In the genomic region with DNA sequence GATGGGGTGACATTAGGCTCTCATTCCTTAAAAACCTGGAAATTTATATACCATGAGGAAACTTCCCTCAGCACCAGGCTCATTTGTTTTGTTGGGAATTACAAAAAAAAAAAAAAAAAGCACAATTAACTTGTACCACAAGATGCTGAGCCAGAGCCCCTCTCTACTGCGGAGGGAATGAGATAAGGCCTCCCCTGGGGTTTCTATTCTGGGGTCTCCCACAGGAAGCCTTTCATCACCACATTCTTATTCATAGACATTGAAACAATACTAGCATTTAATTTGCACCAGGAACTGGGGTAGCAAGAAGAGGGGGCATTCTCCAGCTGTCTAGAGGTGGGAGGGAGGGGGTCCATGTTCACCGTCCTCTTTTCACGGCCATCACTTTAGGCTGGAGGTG, we compare ENCODE assay signal across 14 cellular contexts. TPM values are rescaled to one million over a fixed set of nuclear protein-coding genes. Genes with fewer than 3 reads are reported as not detected.
DNase-seq lines count a peak whose midpoint lies in the region; ATAC-seq and TF ChIP-seq lines count a peak whose summit lies in the region.
"Had no signal": no experiment of that assay in that cellular context is flagged by ENCODE, and none has a peak within 500 bp of the region (broad histone marks: within the 10 kb centered on the region; RNA-seq: fewer than 3 reads in every experiment).

No MANE protein-coding gene starts in this region.

- no peak for TF ChIP-seq CTCF in neural cell (IDR thresholded peaks at IDR 0.05; ENCODE audit: poor library complexity, severe bottlenecking)
- no peak for TF ChIP-seq CTCF in gastrocnemius medialis (IDR thresholded peaks at IDR 0.05 in 4 of 5, conservative IDR thresholded peaks at IDR 0.05 in 1 of 5)

- H3K4me3 Mint-ChIP-seq in activated CD8-positive, alpha-beta memory T cell treated with anti-CD3 and anti-CD28 coated beads, Interleukin-2, amount 10 ng/mL, durations not matched to agents 7 days and 5 days = no peak overlapping the region
- H3K4me3 Mint-ChIP-seq: CD4-positive, alpha-beta T cell; H9 had no signal

- H3K4me1 Mint-ChIP-seq in activated CD8-positive, alpha-beta memory T cell treated with anti-CD3 and anti-CD28 coated beads, Interleukin-2, amount 10 ng/mL, durations not matched to agents 7 days and 5 days = no peaks in the 10 kb centered on the region

- H3K79me2 ChIP-seq in neural cell (replicated peaks; ENCODE audit: insufficient read depth, low read length) = no peaks in the 10 kb centered on the region

- intact Hi-C loops in gastrocnemius medialis (cut with DNase I; ENCODE audit: low total_unique reads) = no loop called here

- peak overlapping the region in 4 of 11 experiments; percentile 43 to 73 (median 56); a peak in 7 of 22 replicates for H3K27ac ChIP-seq in BLaER1 treated with 17β-estradiol and CSF1 and Interleukin-3, amounts not matched to agents 10 nM and 100 nM
- H3K27ac ChIP-seq in angular gyrus (ENCODE audit: low read depth, low read length) (peak overlapping the region; percentile 15), neural cell (ENCODE audit: low read length) (peak overlapping the region; percentile 86), gastrocnemius medialis (no peak overlapping the region)
- H3K27ac ChIP-seq: C4-2B had no signal

- ATAC-seq in activated CD8-positive, alpha-beta memory T cell treated with anti-CD3 and anti-CD28 coated beads, Interleukin-2, amount 10 ng/mL, durations not matched to agents 7 days and 5 days = no peak
- no peak for ATAC-seq in gastrocnemius medialis
- no peak for ATAC-seq in GM19035 (IDR thresholded peaks at IDR 0.05; ENCODE audit: unreplicated experiment)

- no peak for DNase-seq in activated CD8-positive, alpha-beta memory T cell treated with anti-CD3 and anti-CD28 coated beads, Interleukin-2, amount 10 ng/mL, durations not matched to agents 7 days and 5 days
- DNase-seq in gastrocnemius medialis = no peak
- no peak for DNase-seq in DMS153 (lab: John Stamatoyannopoulos, UW)
- DNase-seq: 8988T; Caco-2; CD4-positive, alpha-beta T cell; DMS79; GDM1; H9 had no signal

- no peaks in the 10 kb centered on the region for H3K9me2 ChIP-seq in neural cell (ENCODE audit: insufficient read depth, low read length)

- H3K27ac Mint-ChIP-seq in activated CD8-positive, alpha-beta memory T cell treated with anti-CD3 and anti-CD28 coated beads, Interleukin-2, amount 10 ng/mL, durations not matched to agents 7 days and 5 days = no peak overlapping the region
- H3K27ac Mint-ChIP-seq: CD4-positive, alpha-beta T cell; H9 had no signal

- peak overlapping the region in 3 of 10 experiments; percentile 25 to 38 (median 37); a peak in 5 of 20 replicates for H3K4me3 ChIP-seq in BLaER1 treated with 17β-estradiol and CSF1 and Interleukin-3, amounts not matched to agents 10 nM and 100 nM
- H3K4me3 ChIP-seq in neural cell (ENCODE audit: low read length) (no peak overlapping the region), gastrocnemius medialis (no peak overlapping the region)

- H3K27me3 Mint-ChIP-seq in activated CD8-positive, alpha-beta memory T cell treated with anti-CD3 and anti-CD28 coated beads, Interleukin-2, amount 10 ng/mL, durations not matched to agents 7 days and 5 days = peaks cover 3% of the 10 kb centered on the region
- H3K27me3 Mint-ChIP-seq: CD4-positive, alpha-beta T cell had no signal

- H2AFZ ChIP-seq in neural cell (ENCODE audit: low read depth, low read length) = no peak overlapping the region

- no peaks in the 10 kb centered on the region for H3K36me3 ChIP-seq in BLaER1 treated with 17β-estradiol and CSF1 and Interleukin-3, amounts not matched to agents 10 nM and 100 nM
- H3K36me3 ChIP-seq in neural cell (ENCODE audit: insufficient read depth, low read length) = no peaks in the 10 kb centered on the region
- no peaks in the 10 kb centered on the region for H3K36me3 ChIP-seq in gastrocnemius medialis

- peak overlapping the region in 3 of 11 experiments; percentile 41 to 51 (median 48); a peak in 2 of 22 replicates for H3K9ac ChIP-seq in BLaER1 treated with 17β-estradiol and CSF1 and Interleukin-3, amounts not matched to agents 10 nM and 100 nM
- no peak overlapping the region for H3K9ac ChIP-seq in neural cell (ENCODE audit: low read length)

- in situ Hi-C loops in gastrocnemius medialis (cut with MboI; ENCODE audit: low sequenced_read_pairs in 4 of 4) = no loop called here

- no peaks in the 10 kb centered on the region for H4K20me1 ChIP-seq in BLaER1 treated with 17β-estradiol and CSF1 and Interleukin-3, amounts not matched to agents 10 nM and 100 nM
- H4K20me1 ChIP-seq in neural cell (ENCODE audit: insufficient read depth) = no peaks in the 10 kb centered on the region

- TF ChIP-seq RAD21 in neural cell (conservative IDR thresholded peaks at IDR 0.05) = no peak

- H3F3A ChIP-seq in neural cell (ENCODE audit: insufficient read depth, low read length, poor library complexity, severe bottlenecking) = no peaks in the 10 kb centered on the region

- H3K4me1 ChIP-seq in BLaER1 treated with 17β-estradiol and CSF1 and Interleukin-3, amounts not matched to agents 10 nM and 100 nM = peaks cover 14 to 50% (median 41%) of the 10 kb centered on the region in 10 experiments; a peak in 18 of 20 replicates
- peaks cover 0 to 3% of the 10 kb centered on the region in 2 donors for H3K4me1 ChIP-seq in gastrocnemius medialis
- H3K4me1 ChIP-seq: Caco-2 had no signal

- H3K36me3 Mint-ChIP-seq in activated CD8-positive, alpha-beta memory T cell treated with anti-CD3 and anti-CD28 coated beads, Interleukin-2, amount 10 ng/mL, durations not matched to agents 7 days and 5 days = no peaks in the 10 kb centered on the region

- no peaks in the 10 kb centered on the region; a peak in 1 of 22 replicates for H3K27me3 ChIP-seq in BLaER1 treated with 17β-estradiol and CSF1 and Interleukin-3, amounts not matched to agents 10 nM and 100 nM
- H3K27me3 ChIP-seq in neural cell (ENCODE audit: insufficient read depth, low read depth, low read length) (no peaks in the 10 kb centered on the region), gastrocnemius medialis (no peaks in the 10 kb centered on the region)

- peak overlapping the region; percentile 49 to 94 (median 81); a peak in 21 of 22 replicates for H3K4me2 ChIP-seq in BLaER1 treated with 17β-estradiol and CSF1 and Interleukin-3, amounts not matched to agents 10 nM and 100 nM
- H3K4me2 ChIP-seq in neural cell (ENCODE audit: low read length) = no peak overlapping the region

- H3K9me3 ChIP-seq in BLaER1 treated with 17β-estradiol and CSF1 and Interleukin-3, amounts not matched to agents 10 nM and 100 nM (replicated peaks in 1 of 11) = peaks cover 0 to 6% (median 0%) of the 10 kb centered on the region in 11 experiments; a peak in 2 of 22 replicates
- H3K9me3 ChIP-seq in neural cell (ENCODE audit: low read length) = no peaks in the 10 kb centered on the region
- no peaks in the 10 kb centered on the region for H3K9me3 ChIP-seq in gastrocnemius medialis
- H3K9me3 ChIP-seq: Caco-2 had no signal

- TF ChIP-seq POLR2A in gastrocnemius medialis (IDR thresholded peaks at IDR 0.05) = no peak

- no peak for TF ChIP-seq EP300 in neural cell (conservative IDR thresholded peaks at IDR 0.05; ENCODE audit: poor library complexity, severe bottlenecking)

- CTCF ChIA-PET in activated CD8-positive, alpha-beta memory T cell treated with anti-CD3 and anti-CD28 coated beads, Interleukin-2, amount 10 ng/mL, durations not matched to agents 7 days and 5 days (lab: Charles Lee) = no interaction called here

- no peaks in the 10 kb centered on the region for H3K9me3 Mint-ChIP-seq in activated CD8-positive, alpha-beta memory T cell treated with anti-CD3 and anti-CD28 coated beads, Interleukin-2, amount 10 ng/mL, durations not matched to agents 7 days and 5 days (ENCODE audit: low read depth)
- H3K9me3 Mint-ChIP-seq: CD4-positive, alpha-beta T cell; H9 had no signal

TF ChIP-seq in neural cell, 6 proteins besides CTCF, POLR2A, EP300 and RAD21:
- TF ChIP-seq SMC3 (conservative IDR thresholded peaks at IDR 0.05; ENCODE audit: poor library complexity) = no peak
- no peak for TF ChIP-seq EZH2 (IDR thresholded peaks at IDR 0.05; ENCODE audit: borderline replicate concordance, insufficient read depth, low read length, poor library complexity, severe bottlenecking)
- no peak for TF ChIP-seq TAF1 (IDR thresholded peaks at IDR 0.05; ENCODE audit: low read depth)
- TF ChIP-seq POLR2AphosphoS5 (IDR thresholded peaks at IDR 0.05) = no peak
- TF ChIP-seq MXI1 (conservative IDR thresholded peaks at IDR 0.05; ENCODE audit: poor library complexity, severe bottlenecking) = no peak
- TF ChIP-seq, protein P1, sequence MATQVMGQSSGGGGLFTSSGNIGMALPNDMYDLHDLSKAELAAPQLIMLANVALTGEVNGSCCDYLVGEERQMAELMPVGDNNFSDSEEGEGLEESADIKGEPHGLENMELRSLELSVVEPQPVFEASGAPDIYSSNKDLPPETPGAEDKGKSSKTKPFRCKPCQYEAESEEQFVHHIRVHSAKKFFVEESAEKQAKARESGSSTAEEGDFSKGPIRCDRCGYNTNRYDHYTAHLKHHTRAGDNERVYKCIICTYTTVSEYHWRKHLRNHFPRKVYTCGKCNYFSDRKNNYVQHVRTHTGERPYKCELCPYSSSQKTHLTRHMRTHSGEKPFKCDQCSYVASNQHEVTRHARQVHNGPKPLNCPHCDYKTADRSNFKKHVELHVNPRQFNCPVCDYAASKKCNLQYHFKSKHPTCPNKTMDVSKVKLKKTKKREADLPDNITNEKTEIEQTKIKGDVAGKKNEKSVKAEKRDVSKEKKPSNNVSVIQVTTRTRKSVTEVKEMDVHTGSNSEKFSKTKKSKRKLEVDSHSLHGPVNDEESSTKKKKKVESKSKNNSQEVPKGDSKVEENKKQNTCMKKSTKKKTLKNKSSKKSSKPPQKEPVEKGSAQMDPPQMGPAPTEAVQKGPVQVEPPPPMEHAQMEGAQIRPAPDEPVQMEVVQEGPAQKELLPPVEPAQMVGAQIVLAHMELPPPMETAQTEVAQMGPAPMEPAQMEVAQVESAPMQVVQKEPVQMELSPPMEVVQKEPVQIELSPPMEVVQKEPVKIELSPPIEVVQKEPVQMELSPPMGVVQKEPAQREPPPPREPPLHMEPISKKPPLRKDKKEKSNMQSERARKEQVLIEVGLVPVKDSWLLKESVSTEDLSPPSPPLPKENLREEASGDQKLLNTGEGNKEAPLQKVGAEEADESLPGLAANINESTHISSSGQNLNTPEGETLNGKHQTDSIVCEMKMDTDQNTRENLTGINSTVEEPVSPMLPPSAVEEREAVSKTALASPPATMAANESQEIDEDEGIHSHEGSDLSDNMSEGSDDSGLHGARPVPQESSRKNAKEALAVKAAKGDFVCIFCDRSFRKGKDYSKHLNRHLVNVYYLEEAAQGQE (IDR thresholded peaks at IDR 0.05; ENCODE audit: borderline replicate concordance) = no peak
TF ChIP-seq in neural cell: peak in this region for 0.

RNA-seq across cellular contexts. Expression of a gene that starts 23.0 kb away (rescaled TPM):
- polyA plus RNA-seq in neural cell = 34.3 and 38.9 TPM in 2 replicates
- polyA minus RNA-seq in neural cell = 79.6 and 81.3 TPM in 2 replicates
- 1 to 10 TPM; 4.5 to 5.4 TPM for total RNA-seq in activated CD8-positive, alpha-beta memory T cell treated with anti-CD3 and anti-CD28 coated beads, Interleukin-2, amount 10 ng/mL, durations not matched to agents 7 days and 5 days
- total RNA-seq in gastrocnemius medialis = 10 to 100 TPM; 18.7 to 35.7 (median 27.4) TPM

Comparison
In these comparisons a context has a peak if more than half of its experiments do, and no peak if none do; other contexts are left out.
1. H3K27ac ChIP-seq: peak in angular gyrus (single experiment) and neural cell (single experiment); none in gastrocnemius medialis (0 of 4).